7 cellular contexts compared by ENCODE assay signal in the genomic region with DNA sequence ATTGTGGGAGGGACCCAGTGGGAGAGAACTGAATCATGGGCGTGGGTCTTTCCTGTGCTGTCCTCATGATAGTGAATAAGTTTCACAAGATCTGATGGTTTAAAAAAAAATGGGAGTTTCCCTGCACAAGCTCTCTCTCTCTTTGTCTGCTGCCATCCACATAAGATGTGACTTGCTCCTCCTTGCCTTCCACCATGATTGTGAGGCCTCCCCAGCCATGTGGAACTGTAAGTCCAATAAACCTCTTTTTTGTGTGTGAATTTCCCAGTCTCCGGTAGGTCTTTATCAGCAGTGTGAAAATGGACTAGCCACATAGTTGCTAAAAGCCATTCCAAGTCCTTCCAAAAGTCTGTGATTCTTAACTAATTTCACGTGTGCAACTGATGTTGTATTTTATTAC.
DNase-seq lines count a peak whose midpoint lies in the region; ATAC-seq, FAIRE-seq and TF ChIP-seq lines count a peak whose summit lies in the region.
"Not testable (repeated sequence)": the region's sequence is repeated elsewhere in the genome, so short reads cannot be mapped to it uniquely, and the experiment has no call there.

No MANE protein-coding gene starts in this region.

- H4K20me1 ChIP-seq in astrocyte (ENCODE audit: insufficient read depth, low read length); K562 (replicated peaks; ENCODE audit: control insufficient read depth, insufficient read depth, low read length); smooth muscle cell (ENCODE audit: low read depth): not testable (repeated sequence)

- intact Hi-C loops in activated CD4-positive, alpha-beta T cell treated with anti-CD3 and anti-CD28 coated beads, Interleukin-2, amount 10 ng/mL, durations not matched to agents 24 days and 14 days (cut with micrococcal nuclease); activated naive CD4-positive, alpha-beta T cell treated with anti-CD3 and anti-CD28 coated beads for 36 hours (cut with micrococcal nuclease); K562 (cut with micrococcal nuclease): not testable (repeated sequence)

- in situ Hi-C loops in K562 (cut with MboI), result not testable (repeated sequence)

- not testable (repeated sequence) for H3K9ac ChIP-seq in astrocyte (ENCODE audit: low read length); K562 (ENCODE audit: insufficient read depth in 1 of 2, low read depth in 2 of 2, low read length in 2 of 2); smooth muscle cell (ENCODE audit: low read depth)

- H3K36me3 ChIP-seq in astrocyte (ENCODE audit: insufficient read depth, low read length); K562 (ENCODE audit: control insufficient read depth, insufficient read depth, low read length); smooth muscle cell (ENCODE audit: low read depth): not testable (repeated sequence)

- BruUV-seq in K562 (replicated peaks; lab: Mats Ljungman, UMichigan), result not testable (repeated sequence)

- not testable (repeated sequence) for H3K9me3 Mint-ChIP-seq in activated CD4-positive, alpha-beta T cell treated with anti-CD3 and anti-CD28 coated beads, Interleukin-2, amount 10 ng/mL, durations not matched to agents 24 days and 14 days; activated naive CD4-positive, alpha-beta T cell treated with anti-CD3 and anti-CD28 coated beads for 36 hours
- peaks cover 3 to 11% of the 10 kb centered on the region in 2 donors for H3K9me3 Mint-ChIP-seq in activated T-cell treated with anti-CD3 and anti-CD28 coated beads, Interleukin-2, amount 50 U/mL, for 72 hours
- H3K9me3 Mint-ChIP-seq in activated naive CD8-positive, alpha-beta T cell treated with anti-CD3 and anti-CD28 coated beads, Interleukin-2, amount 50 U/mL, for 24 hours, result peaks cover 22% of the 10 kb centered on the region
- peaks cover 18% of the 10 kb centered on the region for H3K9me3 Mint-ChIP-seq in astrocyte (ENCODE audit: unreplicated experiment)

- not testable (repeated sequence) for H3K4me3 Mint-ChIP-seq in activated CD4-positive, alpha-beta T cell treated with anti-CD3 and anti-CD28 coated beads, Interleukin-2, amount 10 ng/mL, durations not matched to agents 24 days and 14 days; activated T-cell treated with anti-CD3 and anti-CD28 coated beads, Interleukin-2, amount 50 U/mL, for 72 hours; activated naive CD4-positive, alpha-beta T cell treated with anti-CD3 and anti-CD28 coated beads for 36 hours; activated naive CD8-positive, alpha-beta T cell treated with anti-CD3 and anti-CD28 coated beads, Interleukin-2, amount 50 U/mL, for 24 hours; astrocyte (ENCODE audit: unreplicated experiment)

- TF ChIP-seq EP300 in K562 (IDR thresholded peaks at IDR 0.05; ENCODE audit: low read length), result not testable (repeated sequence)

- peaks cover 23% of the 10 kb centered on the region for H3K4me1 Mint-ChIP-seq in activated CD4-positive, alpha-beta T cell treated with anti-CD3 and anti-CD28 coated beads, Interleukin-2, amount 10 ng/mL, durations not matched to agents 24 days and 14 days
- H3K4me1 Mint-ChIP-seq in activated T-cell treated with anti-CD3 and anti-CD28 coated beads, Interleukin-2, amount 50 U/mL, for 72 hours (ENCODE audit: low read depth), result peaks cover 54% of the 10 kb centered on the region
- H3K4me1 Mint-ChIP-seq in activated naive CD4-positive, alpha-beta T cell treated with anti-CD3 and anti-CD28 coated beads for 36 hours (ENCODE audit: low read depth), result peaks cover 36% of the 10 kb centered on the region
- peaks cover 48% of the 10 kb centered on the region for H3K4me1 Mint-ChIP-seq in activated naive CD8-positive, alpha-beta T cell treated with anti-CD3 and anti-CD28 coated beads, Interleukin-2, amount 50 U/mL, for 24 hours
- H3K4me1 Mint-ChIP-seq in astrocyte (ENCODE audit: low read depth, unreplicated experiment), result peaks cover 27% of the 10 kb centered on the region

- not testable (repeated sequence) for ATAC-seq in activated T-cell treated with anti-CD3 and anti-CD28 coated beads, Interleukin-2, amount 50 U/mL, for 72 hours (replicated peaks in 1 of 2); activated naive CD8-positive, alpha-beta T cell treated with anti-CD3 and anti-CD28 coated beads, Interleukin-2, amount 50 U/mL, for 24 hours; K562

- WGBS in K562 (ENCODE audit: insufficient coverage, low coverage, missing lambda C conversion rate), result 77% methylated on average over 3 of the region's 3 CpGs
- 93% methylated on average over 3 of the region's 3 CpGs for WGBS in smooth muscle cell (ENCODE audit: low lambda C conversion rate)

- peak overlapping the region; percentile 22 for H3K27ac Mint-ChIP-seq in activated CD4-positive, alpha-beta T cell treated with anti-CD3 and anti-CD28 coated beads, Interleukin-2, amount 10 ng/mL, durations not matched to agents 24 days and 14 days
- H3K27ac Mint-ChIP-seq in activated T-cell treated with anti-CD3 and anti-CD28 coated beads, Interleukin-2, amount 50 U/mL, for 72 hours, result peak overlapping the region; percentile 45
- H3K27ac Mint-ChIP-seq in activated naive CD4-positive, alpha-beta T cell treated with anti-CD3 and anti-CD28 coated beads for 36 hours, result peak overlapping the region; percentile 20
- peak overlapping the region; percentile 13 for H3K27ac Mint-ChIP-seq in activated naive CD8-positive, alpha-beta T cell treated with anti-CD3 and anti-CD28 coated beads, Interleukin-2, amount 50 U/mL, for 24 hours
- H3K27ac Mint-ChIP-seq in astrocyte (ENCODE audit: unreplicated experiment), result peak overlapping the region; percentile 58

- TF ChIP-seq CTCF in astrocyte (IDR thresholded peaks at IDR 0.05; ENCODE audit: insufficient read depth, low read depth, low read length); K562 (IDR thresholded peaks at IDR 0.05 in 2 of 3, conservative IDR thresholded peaks at IDR 0.05 in 1 of 3; ENCODE audit: insufficient read depth in 2 of 3, low read depth in 1 of 3, low read length in 3 of 3); smooth muscle cell (IDR thresholded peaks at IDR 0.05; ENCODE audit: borderline replicate concordance, insufficient read depth, poor library complexity, severe bottlenecking): not testable (repeated sequence)

- H3K27me3 Mint-ChIP-seq in activated CD4-positive, alpha-beta T cell treated with anti-CD3 and anti-CD28 coated beads, Interleukin-2, amount 10 ng/mL, durations not matched to agents 24 days and 14 days; activated T-cell treated with anti-CD3 and anti-CD28 coated beads, Interleukin-2, amount 50 U/mL, for 72 hours (ENCODE audit: low read depth); activated naive CD4-positive, alpha-beta T cell treated with anti-CD3 and anti-CD28 coated beads for 36 hours (ENCODE audit: low read depth); activated naive CD8-positive, alpha-beta T cell treated with anti-CD3 and anti-CD28 coated beads, Interleukin-2, amount 50 U/mL, for 24 hours; astrocyte (ENCODE audit: low read depth, unreplicated experiment): not testable (repeated sequence)

- H3K4me2 ChIP-seq in astrocyte (ENCODE audit: low read length); K562 (ENCODE audit: insufficient read depth, low read length); smooth muscle cell: not testable (repeated sequence)

- not testable (repeated sequence) for H3K27ac ChIP-seq in astrocyte (ENCODE audit: low read depth, low read length); K562 (ENCODE audit: extremely low read depth, low read depth, low read length); smooth muscle cell (ENCODE audit: low read depth)

- not testable (repeated sequence) for TF ChIP-seq POLR2A in K562 (conservative IDR thresholded peaks at IDR 0.05)

- H3K4me3 ChIP-seq in astrocyte (ENCODE audit: insufficient read depth, low read depth, low read length); K562; smooth muscle cell: not testable (repeated sequence)

- not testable (repeated sequence) for H3K79me2 ChIP-seq in astrocyte (ENCODE audit: insufficient read depth, low read length); K562 (ENCODE audit: control insufficient read depth, insufficient read depth, low read length); smooth muscle cell (ENCODE audit: low read depth)

- not testable (repeated sequence) for H3K27me3 ChIP-seq in astrocyte (ENCODE audit: insufficient read depth, low read length); K562 (ENCODE audit: control insufficient read depth in 2 of 2, insufficient read depth in 2 of 2, low read length in 2 of 2); smooth muscle cell (ENCODE audit: low read depth)

- H3K4me1 ChIP-seq in astrocyte (ENCODE audit: insufficient read depth, low read length) (peaks cover 33% of the 10 kb centered on the region), K562 (replicated peaks in 1 of 2; ENCODE audit: control insufficient read depth in 2 of 2, insufficient read depth in 2 of 2, low read length in 2 of 2) (peaks cover 0 to 20% of the 10 kb centered on the region in 2 experiments; a peak in 3 of 5 replicates), smooth muscle cell (ENCODE audit: low read depth) (peaks cover 17% of the 10 kb centered on the region)

- CTCF ChIA-PET in activated naive CD4-positive, alpha-beta T cell treated with anti-CD3 and anti-CD28 coated beads for 36 hours (lab: Charles Lee); K562 (lab: Yijun Ruan, JAX; ENCODE audit: low intra/inter-chr PET ratio): not testable (repeated sequence)

- POLR2A ChIA-PET in K562 (lab: Yijun Ruan, JAX), result interaction anchor here (1.2 kb wide), 1 partner anchor 10 kb away, joined by 3 read pairs; no protein-coding TSS in a partner anchor

- H3K36me3 Mint-ChIP-seq in activated CD4-positive, alpha-beta T cell treated with anti-CD3 and anti-CD28 coated beads, Interleukin-2, amount 10 ng/mL, durations not matched to agents 24 days and 14 days (ENCODE audit: low read depth); activated naive CD4-positive, alpha-beta T cell treated with anti-CD3 and anti-CD28 coated beads for 36 hours (ENCODE audit: low read depth); activated naive CD8-positive, alpha-beta T cell treated with anti-CD3 and anti-CD28 coated beads, Interleukin-2, amount 50 U/mL, for 24 hours (ENCODE audit: low read depth); astrocyte (ENCODE audit: low read depth, unreplicated experiment): not testable (repeated sequence)
- peaks cover 8 to 11% of the 10 kb centered on the region in 2 donors for H3K36me3 Mint-ChIP-seq in activated T-cell treated with anti-CD3 and anti-CD28 coated beads, Interleukin-2, amount 50 U/mL, for 72 hours (ENCODE audit: insufficient read depth in 2 of 2)

- DNase-seq in activated CD4-positive, alpha-beta T cell treated with anti-CD3 and anti-CD28 coated beads, Interleukin-2, amount 10 ng/mL, durations not matched to agents 24 days and 14 days; activated T-cell treated with anti-CD3 and anti-CD28 coated beads, Interleukin-2, amount 50 U/mL, for 72 hours; activated naive CD4-positive, alpha-beta T cell treated with anti-CD3 and anti-CD28 coated beads for 36 hours; activated naive CD8-positive, alpha-beta T cell treated with anti-CD3 and anti-CD28 coated beads, Interleukin-2, amount 50 U/mL, for 24 hours; astrocyte (ENCODE audit: low read depth); K562 (ENCODE audit: extremely low read depth in 1 of 4, low spot score in 3 of 4); smooth muscle cell (lab: John Stamatoyannopoulos, UW; ENCODE audit: unreplicated experiment): not testable (repeated sequence)

- H3K9me3 ChIP-seq in astrocyte (ENCODE audit: insufficient read depth, low read depth, low read length); K562 (replicated peaks; ENCODE audit: control insufficient read depth, insufficient read depth, low read depth, low read length); smooth muscle cell (replicated peaks; ENCODE audit: low read depth): not testable (repeated sequence)

- H3K9me1 ChIP-seq in K562 (ENCODE audit: control insufficient read depth, insufficient read depth, low read length), result not testable (repeated sequence)

- TF ChIP-seq RAD21 in K562 (CRISPR knock-in tag; conservative IDR thresholded peaks at IDR 0.05 in 1 of 2, IDR thresholded peaks at IDR 0.05 in 1 of 2), result not testable (repeated sequence)

- not testable (repeated sequence) for H2AFZ ChIP-seq in astrocyte (ENCODE audit: low read depth, low read length); K562 (ENCODE audit: low read depth, low read length)
- H2AFZ ChIP-seq in smooth muscle cell (ENCODE audit: low read depth), result peak overlapping the region; percentile 35

- not testable (repeated sequence) for H3F3A ChIP-seq in smooth muscle cell (ENCODE audit: low read depth)

- FAIRE-seq in astrocyte (lab: Jason Lieb, UNC); K562 (lab: Jason Lieb, UNC): not testable (repeated sequence)
